In the genomic region with DNA sequence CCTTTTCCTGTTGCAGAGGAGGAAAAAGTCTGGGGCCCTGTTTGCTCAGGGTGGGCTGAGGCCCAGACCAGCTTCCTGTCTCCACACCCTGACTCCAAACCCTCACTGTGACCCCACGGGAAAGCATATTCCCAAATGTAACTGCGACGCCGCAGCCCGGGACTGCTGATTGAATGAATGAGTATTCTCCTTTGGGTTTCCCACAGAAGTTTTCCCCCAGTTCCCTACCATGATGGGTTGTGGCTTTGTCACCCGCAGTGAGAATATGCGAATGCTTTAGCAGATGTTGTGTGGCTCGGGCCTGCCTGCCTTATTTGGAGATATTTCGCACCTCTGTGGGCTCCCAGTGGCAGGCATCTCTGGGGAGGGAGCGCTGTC, we compare ENCODE assay signal across 20 cellular contexts.
"Had no signal": no experiment of that assay in that cellular context is flagged by ENCODE, and none has a peak within 500 bp of the region (broad histone marks: within the 10 kb centered on the region; RNA-seq: fewer than 3 reads in every experiment).

No MANE protein-coding gene starts in this region.

- H3K4me3 ChIP-seq: ascending aorta, gastroesophageal sphincter, heart right ventricle, lung, right atrium auricular region, skin epidermis, tibial artery, uterus had no signal

- H3K4me3 Mint-ChIP-seq: activated CD4-positive, alpha-beta T cell treated with anti-CD3 and anti-CD28 coated beads, Interleukin-2, amount 10 ng/mL, durations not matched to agents 24 days and 14 days; activated CD8-positive, alpha-beta T cell treated with anti-CD3 and anti-CD28 coated beads, Interleukin-2, amount 10 ng/mL, durations not matched to agents 7 days and 5 days; activated naive CD8-positive, alpha-beta T cell treated with anti-CD3 and anti-CD28 coated beads, Interleukin-2, amount 50 U/mL, for 24 hours; endodermal cell; stimulated activated memory B cell treated with anti-CD40 and anti-IgM and Interleukin-4, amounts not matched to agents 10 μg/mL and 1 μg/mL and 100 μg/mL, for 72 hours; T-helper 17 cell; WTC11 had no signal

- H3K27me3 ChIP-seq: ascending aorta, gastroesophageal sphincter, heart right ventricle, right atrium auricular region, tibial artery, uterus had no signal

- H3K27ac Mint-ChIP-seq: activated CD4-positive, alpha-beta T cell treated with anti-CD3 and anti-CD28 coated beads, Interleukin-2, amount 10 ng/mL, durations not matched to agents 24 days and 14 days; activated CD8-positive, alpha-beta T cell treated with anti-CD3 and anti-CD28 coated beads, Interleukin-2, amount 10 ng/mL, durations not matched to agents 7 days and 5 days; activated naive CD8-positive, alpha-beta T cell treated with anti-CD3 and anti-CD28 coated beads, Interleukin-2, amount 50 U/mL, for 24 hours; endodermal cell; progenitor cell of endocrine pancreas; stimulated activated memory B cell treated with anti-CD40 and anti-IgM and Interleukin-4, amounts not matched to agents 10 μg/mL and 1 μg/mL and 100 μg/mL, for 72 hours; T-helper 17 cell; WTC11 had no signal

- H3K36me3 Mint-ChIP-seq: naive B cell had no signal

- DNase-seq: activated CD4-positive, alpha-beta T cell treated with anti-CD3 and anti-CD28 coated beads, Interleukin-2, amount 10 ng/mL, durations not matched to agents 24 days and 14 days; activated CD8-positive, alpha-beta T cell treated with anti-CD3 and anti-CD28 coated beads, Interleukin-2, amount 10 ng/mL, durations not matched to agents 7 days and 5 days; activated naive CD4-positive, alpha-beta T cell treated with Interleukin-2 at 50 U/mL for 16 hours; activated naive CD8-positive, alpha-beta T cell treated with anti-CD3 and anti-CD28 coated beads, Interleukin-2, amount 50 U/mL, for 24 hours; activated T-cell treated with anti-CD3 and anti-CD28 coated beads for 4 hours; heart right ventricle; naive B cell; stimulated activated CD4-positive, alpha-beta T cell treated with anti-CD3 and anti-CD28 coated beads, Interleukin-4, amount 100 ng/mL, for 24 hours; T-helper 17 cell; tibial artery; uterus had no signal

- ATAC-seq: activated CD8-positive, alpha-beta T cell treated with anti-CD3 and anti-CD28 coated beads, Interleukin-2, amount 10 ng/mL, durations not matched to agents 7 days and 5 days; activated naive CD8-positive, alpha-beta T cell treated with anti-CD3 and anti-CD28 coated beads, Interleukin-2, amount 50 U/mL, for 24 hours; gastroesophageal sphincter; T-helper 17 cell; WTC11 had no signal

- H3K4me1 ChIP-seq: ascending aorta, tibial artery, uterus had no signal

- H3K27me3 Mint-ChIP-seq: activated CD4-positive, alpha-beta T cell treated with anti-CD3 and anti-CD28 coated beads, Interleukin-2, amount 10 ng/mL, durations not matched to agents 24 days and 14 days; activated naive CD8-positive, alpha-beta T cell treated with anti-CD3 and anti-CD28 coated beads, Interleukin-2, amount 50 U/mL, for 24 hours; naive B cell; progenitor cell of endocrine pancreas; stimulated activated memory B cell treated with anti-CD40 and anti-IgM and Interleukin-4, amounts not matched to agents 10 μg/mL and 1 μg/mL and 100 μg/mL, for 72 hours; T-helper 17 cell had no signal

- H3K27ac ChIP-seq: ascending aorta, gastroesophageal sphincter, heart right ventricle, right atrium auricular region, skin epidermis, tibial artery, uterus had no signal

- H3K9me3 Mint-ChIP-seq: activated CD4-positive, alpha-beta T cell treated with anti-CD3 and anti-CD28 coated beads, Interleukin-2, amount 10 ng/mL, durations not matched to agents 24 days and 14 days; activated naive CD8-positive, alpha-beta T cell treated with anti-CD3 and anti-CD28 coated beads, Interleukin-2, amount 50 U/mL, for 24 hours; naive B cell; stimulated activated memory B cell treated with anti-CD40 and anti-IgM and Interleukin-4, amounts not matched to agents 10 μg/mL and 1 μg/mL and 100 μg/mL, for 72 hours; WTC11 had no signal
